33 cellular contexts compared by ENCODE assay signal in genomic region chr4:126647756-126648396, GRCh38.
A peak's percentile ranks its signal among the peaks of the same experiment; 100 is the strongest.
DNase-seq lines count a peak whose midpoint lies in the region; ATAC-seq lines count a peak whose summit lies in the region.
"Had no signal": no experiment of that assay in that cellular context is flagged by ENCODE, and none has a peak within 500 bp of the region (broad histone marks: within the 10 kb centered on the region; RNA-seq: fewer than 3 reads in every experiment).

No MANE protein-coding gene starts in this region.

- ATAC-seq in HG02973 (IDR thresholded peaks at IDR 0.05; ENCODE audit: unreplicated experiment) (no peak), HG02642 (IDR thresholded peaks at IDR 0.05; ENCODE audit: poor library complexity, unreplicated experiment) (no peak)
- ATAC-seq: activated CD4-positive, alpha-beta T cell treated with anti-CD3 and anti-CD28 coated beads for 36 hours; activated CD8-positive, alpha-beta T cell treated with anti-CD3 and anti-CD28 coated beads for 36 hours; heart right ventricle; lower lobe of right lung; naive thymus-derived CD8-positive, alpha-beta T cell; Panc1 had no signal

- DNase-seq in Jurkat, Clone E6-1 (ENCODE audit: low read depth, low spot score): peak; percentile 58
- peak; percentile 94 for DNase-seq in astrocyte of the hippocampus (ENCODE audit: low read depth, low spot score)
- peak; percentile 83 for DNase-seq in fibroblast of peridontal ligament (ENCODE audit: extremely low read depth)
- peak; percentile 9 for DNase-seq in stromal cell of bone marrow (ENCODE audit: low read depth)
- DNase-seq in putamen (ENCODE audit: low spot score): no peak
- DNase-seq in hippocampal formation (lab: John Stamatoyannopoulos, UW): no peak
- DNase-seq: activated CD4-positive, alpha-beta T cell treated with anti-CD3 and anti-CD28 coated beads for 36 hours; activated CD8-positive, alpha-beta T cell treated with anti-CD3 and anti-CD28 coated beads for 36 hours; activated naive CD4-positive, alpha-beta T cell treated with anti-CD3 and anti-CD28 coated beads for 36 hours; AML-193; CD4-positive, alpha-beta T cell; effector CD8-positive, alpha-beta T cell; EL; H7; heart right ventricle; Kasumi-1; lower lobe of right lung; MV-4-11; naive thymus-derived CD8-positive, alpha-beta T cell; NCI-H146; NCI-H226; NCI-H69; nucleus accumbens; SIG-M5; stimulated activated CD4-positive, alpha-beta T cell treated with anti-CD3 and anti-CD28 coated beads, Interleukin-15, amount 100 ng/mL, for 24 hours; stimulated activated CD4-positive, alpha-beta T cell treated with anti-CD3 and anti-CD28 coated beads, Interleukin-4, amount 100 ng/mL, for 4 hours; SW 1271; upper lobe of left lung had no signal

- no peak overlapping the region for H3K4me3 ChIP-seq in Jurkat, Clone E6-1 (ENCODE audit: low read length)
- H3K4me3 ChIP-seq: coronary artery, heart right ventricle, lower lobe of right lung, prostate gland, upper lobe of left lung had no signal

Comparison
In these comparisons a context has a peak if more than half of its experiments do, and no peak if none do; other contexts are left out.
1. DNase-seq: peak in Jurkat, Clone E6-1 (single experiment), astrocyte of the hippocampus (single experiment), fibroblast of peridontal ligament (single experiment) and stromal cell of bone marrow (single experiment); none in putamen (single experiment) and hippocampal formation (0 of 2).